8 cellular contexts compared by ENCODE assay signal in genomic region chr4:111641813-111642579, GRCh38.
A peak's percentile ranks its signal among the peaks of the same experiment; 100 is the strongest.
DNase-seq lines count a peak whose midpoint lies in the region; ATAC-seq and TF ChIP-seq lines count a peak whose summit lies in the region.

No MANE protein-coding gene starts in this region.

- no peak overlapping the region for H3K27ac Mint-ChIP-seq in endodermal cell

- no peaks in the 10 kb centered on the region for H3K27me3 ChIP-seq in SJCRH30
- no peaks in the 10 kb centered on the region for H3K27me3 ChIP-seq in endodermal cell (ENCODE audit: control insufficient read depth, insufficient read depth, low read length, poor library complexity, severe bottlenecking)
- H3K27me3 ChIP-seq in vagina, result no peaks in the 10 kb centered on the region

- intact Hi-C loops in vagina (cut with DNase I), result no loop called here

- no peak overlapping the region for H3K4me3 Mint-ChIP-seq in endodermal cell

- H3K4me1 Mint-ChIP-seq in endodermal cell, result peaks cover 7% of the 10 kb centered on the region

- H3K4me3 ChIP-seq in SJCRH30 (no peak overlapping the region), endodermal cell (ENCODE audit: low read length) (no peak overlapping the region), vagina (no peak overlapping the region)

- DNase-seq in AML-193 (lab: John Stamatoyannopoulos, UW) (peak; percentile 86 to 89), MV-4-11 (lab: John Stamatoyannopoulos, UW) (peak; percentile 96), SJCRH30 (peak; percentile 73 to 89), endodermal cell (peak; percentile 81), medulla oblongata (ENCODE audit: extremely low spot score) (peak; percentile 91), vagina (ENCODE audit: extremely low spot score in 2 of 2) (no peak)

- peak; percentile 97 for ATAC-seq in GM18502 (IDR thresholded peaks at IDR 0.05; ENCODE audit: poor library complexity, unreplicated experiment)
- ATAC-seq in HG02763 (IDR thresholded peaks at IDR 0.05; ENCODE audit: unreplicated experiment), result peak; percentile 93

- H3K27ac ChIP-seq in SJCRH30 (no peak overlapping the region), endodermal cell (ENCODE audit: low read depth, low read length) (no peak overlapping the region), vagina (no peak overlapping the region)

- H3K9me3 ChIP-seq in SJCRH30 (replicated peaks) (no peaks in the 10 kb centered on the region), endodermal cell (ENCODE audit: control insufficient read depth, low read length) (no peaks in the 10 kb centered on the region), vagina (no peaks in the 10 kb centered on the region)

- 49 to 50% methylated on average over 6 to 9 of the region's 9 CpGs for WGBS in endodermal cell (ENCODE audit: insufficient coverage in 1 of 2, insufficient read length in 1 of 2), 2 experiments

- H3K4me1 ChIP-seq in SJCRH30, result peaks cover 3% of the 10 kb centered on the region; the same call in 1 of the 2 replicates
- H3K4me1 ChIP-seq in endodermal cell (ENCODE audit: control insufficient read depth, insufficient read depth, low read length), result peaks cover 12% of the 10 kb centered on the region
- H3K4me1 ChIP-seq in vagina, result no peaks in the 10 kb centered on the region

- H3K36me3 Mint-ChIP-seq in endodermal cell (ENCODE audit: low read depth), result no peaks in the 10 kb centered on the region

- H3K27me3 Mint-ChIP-seq in endodermal cell (ENCODE audit: insufficient read depth), result no peaks in the 10 kb centered on the region

- peak; percentile 98 for TF ChIP-seq CTCF in endodermal cell (conservative IDR thresholded peaks at IDR 0.05)
- peak in 2 of 3 experiments; percentile 58 to 76 for TF ChIP-seq CTCF in vagina (IDR thresholded peaks at IDR 0.05)

- TF ChIP-seq POLR2A in vagina (IDR thresholded peaks at IDR 0.05), result no peak

- H3K36me3 ChIP-seq in SJCRH30 (no peaks in the 10 kb centered on the region), endodermal cell (ENCODE audit: control insufficient read depth, insufficient read depth, low read length) (no peaks in the 10 kb centered on the region), vagina (no peaks in the 10 kb centered on the region)

- no peaks in the 10 kb centered on the region for H3K9me3 Mint-ChIP-seq in endodermal cell

- no peak overlapping the region for H3K9ac ChIP-seq in endodermal cell (ENCODE audit: extremely low read depth, low read length, poor library complexity, severe bottlenecking)

Comparison
In these comparisons a context has a peak if more than half of its experiments do, and no peak if none do; other contexts are left out.
1. DNase-seq: peak in AML-193 (2 of 2), MV-4-11 (single experiment), SJCRH30 (2 of 2), endodermal cell (single experiment) and medulla oblongata (single experiment); none in vagina (0 of 2).